In the genomic region with DNA sequence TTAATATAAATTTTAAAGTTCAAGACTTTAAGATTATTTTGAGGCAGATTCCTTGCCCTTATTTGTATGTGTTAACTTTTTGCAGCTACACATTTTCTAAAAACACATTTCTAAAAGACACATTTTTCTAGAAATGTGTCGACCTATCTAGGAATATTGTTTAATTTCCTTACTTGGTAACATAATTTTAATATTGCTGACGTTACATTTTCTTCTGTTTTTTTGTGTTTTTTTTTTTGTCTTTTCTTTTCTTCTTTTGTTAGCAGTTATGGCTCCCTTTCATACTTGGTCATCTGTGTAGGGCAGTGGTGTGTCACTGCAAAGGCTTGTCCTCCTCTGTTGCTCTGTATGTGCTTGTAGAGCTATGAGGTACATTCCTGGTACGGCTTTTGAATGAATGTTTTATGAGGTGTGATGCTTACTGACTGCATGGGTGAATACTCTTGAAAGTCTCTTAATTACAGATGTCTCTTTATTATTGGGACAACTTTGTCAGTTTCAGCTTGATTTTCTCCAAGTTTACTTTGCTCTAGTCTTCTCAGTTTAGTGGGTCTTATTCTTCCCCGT, we compare ENCODE assay signal across 17 cellular contexts. TPM values are rescaled to one million over a fixed set of nuclear protein-coding genes. Genes with fewer than 3 reads are reported as not detected.
DNase-seq lines count a peak whose midpoint lies in the region; ATAC-seq, FAIRE-seq and TF ChIP-seq lines count a peak whose summit lies in the region.
"Had no signal": no experiment of that assay in that cellular context is flagged by ENCODE, and none has a peak within 500 bp of the region (broad histone marks: within the 10 kb centered on the region; RNA-seq: fewer than 3 reads in every experiment).

No MANE protein-coding gene starts in this region.

- H3K9me3 ChIP-seq in H9 (ENCODE audit: control insufficient read depth, low read depth, low read length) (no peaks in the 10 kb centered on the region), K562 (replicated peaks; ENCODE audit: control insufficient read depth, insufficient read depth, low read depth, low read length) (no peaks in the 10 kb centered on the region)

- H3K4me1 Mint-ChIP-seq in H9 = 0 out of 4 replicates have a peak, but pooled peaks cover 0 to 4% of the 10 kb centered on the region in 2 experiments

- no peak overlapping the region for H3K56ac ChIP-seq in H9 (ENCODE audit: insufficient read length, low read depth, low read length)

- H3K4me3 Mint-ChIP-seq in H9 = no peak overlapping the region

- TF ChIP-seq CTCF in H9 (conservative IDR thresholded peaks at IDR 0.05) (no peak), K562 (IDR thresholded peaks at IDR 0.05 in 2 of 3, conservative IDR thresholded peaks at IDR 0.05 in 1 of 3; ENCODE audit: insufficient read depth in 2 of 3, low read depth in 1 of 3, low read length in 3 of 3) (no peak)

- H4K20me1 ChIP-seq in H9 (ENCODE audit: control insufficient read depth, insufficient read depth, insufficient read length) = no peaks in the 10 kb centered on the region
- no peaks in the 10 kb centered on the region for H4K20me1 ChIP-seq in K562 (replicated peaks; ENCODE audit: control insufficient read depth, insufficient read depth, low read length)

- in situ Hi-C loops in K562 (cut with MboI) = no loop called here

- TF ChIP-seq EP300 in K562 (IDR thresholded peaks at IDR 0.05; ENCODE audit: low read length) = no peak

- H3K9me1 ChIP-seq in K562 (ENCODE audit: control insufficient read depth, insufficient read depth, low read length) = no peaks in the 10 kb centered on the region

- H3K79me2 ChIP-seq in H9 (ENCODE audit: insufficient read depth, low read length) (no peaks in the 10 kb centered on the region; the same call in 1 of the 2 replicates), K562 (ENCODE audit: control insufficient read depth, insufficient read depth, low read length) (no peaks in the 10 kb centered on the region; the same call in 2 of the 3 replicates)

- no peak overlapping the region for H2BK120ac ChIP-seq in H9 (ENCODE audit: low read depth, low read length, poor library complexity, severe bottlenecking)

- TF ChIP-seq POLR2A in K562 (conservative IDR thresholded peaks at IDR 0.05) = no peak

- ATAC-seq in K562 = no peak

- H3K23ac ChIP-seq in H9 (ENCODE audit: insufficient read length, low read depth, low read length) = no peak overlapping the region

- BruUV-seq in K562 (replicated peaks; lab: Mats Ljungman, UMichigan) = no TSS peak

- peaks cover 3% of the 10 kb centered on the region for H3K79me1 ChIP-seq in H9 (ENCODE audit: insufficient read depth, low read depth, low read length, poor library complexity, severe bottlenecking)

- no peak overlapping the region for H3T11ph ChIP-seq in H9 (ENCODE audit: low read length)

- H3K36me3 Mint-ChIP-seq in H9 (ENCODE audit: insufficient read depth in 1 of 3, low read depth in 3 of 3) = peaks cover 2 to 33% (median 20%) of the 10 kb centered on the region in 3 experiments; a peak in 6 of 7 replicates

- H3K4me1 ChIP-seq in H9 (ENCODE audit: insufficient read depth, low read length) (no peaks in the 10 kb centered on the region), K562 (replicated peaks in 1 of 2; ENCODE audit: control insufficient read depth in 2 of 2, insufficient read depth in 2 of 2, low read length in 2 of 2) (no peaks in the 10 kb centered on the region; a peak in 1 of 5 replicates)

- peaks cover 53% of the 10 kb centered on the region; the same call in 2 of the 3 replicates for H3K36me3 ChIP-seq in K562 (ENCODE audit: control insufficient read depth, insufficient read depth, low read length)

- TF ChIP-seq RAD21 in K562 (CRISPR knock-in tag; conservative IDR thresholded peaks at IDR 0.05 in 1 of 2, IDR thresholded peaks at IDR 0.05 in 1 of 2) = no peak

- H3K23me2 ChIP-seq in H9 (ENCODE audit: insufficient read length, low read depth, low read length, poor library complexity, severe bottlenecking) = no peaks in the 10 kb centered on the region

- no peak overlapping the region for H4K8ac ChIP-seq in H9 (replicated peaks; ENCODE audit: insufficient read length, low read depth, low read length)

- DNase-seq in EH (ENCODE audit: low read depth) (peak; percentile 76), H9 (no peak), K562 (ENCODE audit: extremely low read depth in 1 of 4, low spot score in 3 of 4) (no peak), kidney tubule cell (ENCODE audit: low spot score) (peak; percentile 51), islet precursor cell (no peak), DMS53 (lab: John Stamatoyannopoulos, UW) (no peak), foreskin melanocyte (no peak)
- DNase-seq: CD4-positive, alpha-beta memory T cell; DMS79 treated with DMSO at 0.1 percent for 48 hours; GF-D8; GOT3; NCI-H187 treated with DMSO at 0.1 percent for 48 hours; NCI-H526 treated with DMSO at 0.1 percent for 48 hours; NK-92 treated with Interleukin-12 subunit alpha and Interleukin-12 subunit beta, amount 100 ng/mL, for 24 hours; SHP77 treated with DMSO at 0.1 percent for 48 hours had no signal

- no peaks in the 10 kb centered on the region for H3K27me3 Mint-ChIP-seq in H9 (ENCODE audit: low read depth)

- CTCF ChIA-PET in K562 (lab: Yijun Ruan, JAX; ENCODE audit: low intra/inter-chr PET ratio) = no interaction called here

- intact Hi-C loops in K562 (cut with micrococcal nuclease) = no loop called here

- H3K27me3 ChIP-seq in H9 (ENCODE audit: insufficient read depth, low read length) (no peaks in the 10 kb centered on the region), K562 (ENCODE audit: control insufficient read depth in 2 of 2, insufficient read depth in 2 of 2, low read length in 2 of 2) (no peaks in the 10 kb centered on the region)

- peak overlapping the region in 2 of 3 experiments; percentile 15 to 30; a peak in 1 of 7 replicates for H3K27ac Mint-ChIP-seq in H9

- no peak overlapping the region for H4K91ac ChIP-seq in H9 (ENCODE audit: insufficient read length, low read depth, low read length)

- no peak overlapping the region for H2BK20ac ChIP-seq in H9 (ENCODE audit: low read depth, low read length, poor library complexity, severe bottlenecking)

- no peak overlapping the region for H3K9ac ChIP-seq in H9 (ENCODE audit: extremely low read depth, insufficient read length, low read length)
- H3K9ac ChIP-seq in K562 (ENCODE audit: insufficient read depth in 1 of 2, low read depth in 2 of 2, low read length in 2 of 2) = no peak overlapping the region

- no CpG with 5 or more reads among the region's 4 CpGs for WGBS in H9 (ENCODE audit: extremely low coverage, insufficient read length, low lambda C conversion rate)
- WGBS in K562 (ENCODE audit: insufficient coverage, low coverage, missing lambda C conversion rate) = 73% methylated on average over 4 of the region's 4 CpGs

- no peak overlapping the region for H2AK5ac ChIP-seq in H9 (ENCODE audit: insufficient read length, low read length)

- POLR2A ChIA-PET in K562 (lab: Yijun Ruan, JAX) = interaction anchor here (1.0 to 1.3 kb wide), 2 partner anchors 13 to 77 kb away, joined by 3 to 4 read pairs; no protein-coding TSS in a partner anchor

- no peak for FAIRE-seq in K562 (lab: Jason Lieb, UNC)
- FAIRE-seq: D721Med, GM12891 had no signal

- H3K4me2 ChIP-seq in H9 (ENCODE audit: insufficient read depth, insufficient read length, low read length) = no peak overlapping the region
- H3K4me2 ChIP-seq in K562 (ENCODE audit: insufficient read depth, low read length) = no peak overlapping the region

- no peak overlapping the region for H2BK12ac ChIP-seq in H9 (ENCODE audit: insufficient read length, low read depth, low read length)

- H2BK5ac ChIP-seq in H9 (ENCODE audit: insufficient read length, low read length) = no peak overlapping the region

- H2AFZ ChIP-seq in H9 (ENCODE audit: low read length) = no peak overlapping the region
- no peak overlapping the region for H2AFZ ChIP-seq in K562 (ENCODE audit: low read depth, low read length)

- H3K4ac ChIP-seq in H9 (ENCODE audit: low read depth, low read length) = no peak overlapping the region

- H3K14ac ChIP-seq in H9 (ENCODE audit: insufficient read depth, low read length) = no peak overlapping the region

- H3K18ac ChIP-seq in H9 (ENCODE audit: insufficient read length, low read depth, low read length) = no peak overlapping the region

- no peak overlapping the region for H3K4me3 ChIP-seq in K562

- no peaks in the 10 kb centered on the region for H3K9me3 Mint-ChIP-seq in H9
- H3K9me3 Mint-ChIP-seq: CD4-positive, alpha-beta memory T cell had no signal

- no peak overlapping the region for H3K27ac ChIP-seq in H9 (ENCODE audit: insufficient read length, low read depth, low read length)
- H3K27ac ChIP-seq in K562 (ENCODE audit: extremely low read depth, low read depth, low read length) = no peak overlapping the region

- no peak overlapping the region for H2BK15ac ChIP-seq in H9 (ENCODE audit: low read depth, low read length)

- no peak overlapping the region for H4K5ac ChIP-seq in H9 (ENCODE audit: insufficient read length, low read depth, low read length)

TF ChIP-seq in K562, 482 proteins besides CTCF, POLR2A, EP300 and RAD21:
- TF ChIP-seq ZNF316 (IDR thresholded peaks at IDR 0.05) = peak; percentile 99
- peak; percentile 91 for TF ChIP-seq MAFF (IDR thresholded peaks at IDR 0.05; ENCODE audit: low read length)
- TF ChIP-seq MAFK (IDR thresholded peaks at IDR 0.05; ENCODE audit: low read length) = peak; percentile 92
- peak; percentile 94 for TF ChIP-seq MAFG (tag; conservative IDR thresholded peaks at IDR 0.05)
- TF ChIP-seq C11orf30 (IDR thresholded peaks at IDR 0.05; ENCODE audit: low read depth) = peak; percentile 93
- no peak for TF ChIP-seq SNRNP70 (optimal IDR thresholded peaks at IDR 0.05; ENCODE audit: low read depth, low read length)
- TF ChIP-seq PPARD (CRISPR knock-in tag; IDR thresholded peaks at IDR 0.05) = no peak
TF ChIP-seq in K562: peak in this region for 5.

RNA-seq across cellular contexts. Expression of gene LRRC8D, which starts 30.1 kb away (rescaled TPM):
- 34.7 and 37.2 TPM in 2 replicates for total RNA-seq in H9 (2021)
- 40.8 and 79.7 TPM in 2 replicates for total RNA-seq in K562 (2011; cell fraction: chromatin; rRNA removed; ENCODE audit: low replicate concordance)
- 33.0 and 35.8 TPM in 2 replicates for total RNA-seq in K562 (2011; cell fraction: nucleolus; rRNA removed)
- total RNA-seq in K562 (2011; cell fraction: nucleoplasm; rRNA removed) = 50.9 and 57.0 TPM in 2 replicates
- total RNA-seq in K562 (2014; rRNA removed) = 11.4 and 12.4 TPM in 2 replicates
- 21.9 and 25.5 TPM in 2 replicates for total RNA-seq in K562 (2014; rRNA removed; fragmentation: Illumina TruSeq; extraction: Trizol)
- 13.6 and 14.7 TPM in 2 replicates for total RNA-seq in K562 (2015; rRNA removed; fragmentation: Illumina TruSeq; extraction: Trizol)
- total RNA-seq in K562 (2021) = 22.1 and 25.0 TPM in 2 replicates
- polyA plus RNA-seq in K562 (2011; rRNA removed) = 53.9 and 66.3 TPM in 2 replicates
- polyA plus RNA-seq in K562 (2011; cell fraction: cytosol; rRNA removed) = 41.0 and 55.7 TPM in 2 replicates
- polyA plus RNA-seq in K562 (2011; cell fraction: nucleus; rRNA removed) = 51.6 and 73.7 TPM in 2 replicates
- polyA plus RNA-seq in K562 (2012) = 16.6 and 39.2 TPM in 2 replicates
- 24.9 and 26.1 TPM in 2 replicates for polyA plus RNA-seq in K562 (2014; fragmentation: Illumina TruSeq; extraction: Trizol)
- polyA plus RNA-seq in K562 (2014; fragmentation: Nextera tagmentation; extraction: Ambion mirVana) = 1 to 10 TPM; 3.4 to 7.8 TPM
- 14.7 and 15.9 TPM in 2 replicates for polyA plus RNA-seq in K562 (2014; rRNA removed)
- polyA minus RNA-seq in K562 (2011; rRNA and poly(A)+ RNA removed) = 58.4 and 72.6 TPM in 2 replicates
- polyA minus RNA-seq in K562 (2011; cell fraction: cytosol; rRNA and poly(A)+ RNA removed) = 33.1 and 35.2 TPM in 2 replicates
- polyA minus RNA-seq in K562 (2011; cell fraction: nucleus; rRNA and poly(A)+ RNA removed) = 14.3 and 31.3 TPM in 2 replicates

Comparison
In these comparisons a context has a peak if more than half of its experiments do, and no peak if none do; other contexts are left out.
1. DNase-seq: peak in EH (single experiment) and kidney tubule cell (single experiment); none in H9 (single experiment), K562 (0 of 4), islet precursor cell (single experiment), DMS53 (single experiment) and foreskin melanocyte (single experiment).